7 cellular contexts compared by ENCODE assay signal in genomic region chr7:43856316-43856715, GRCh38.
"Had no signal": no experiment of that assay in that cellular context is flagged by ENCODE, and none has a peak within 500 bp of the region (broad histone marks: within the 10 kb centered on the region; RNA-seq: fewer than 3 reads in every experiment).

No MANE protein-coding gene starts in this region.

- H3K9me3 Mint-ChIP-seq: IgD-negative memory B cell had no signal

- DNase-seq: H9, KBM-7 had no signal

- H3K4me1 Mint-ChIP-seq: GM23338, H9, IgD-negative memory B cell had no signal

- H3K27ac Mint-ChIP-seq: GM23338, H9, IgD-negative memory B cell had no signal

- H3K4me2 ChIP-seq: GM23338 had no signal

- ATAC-seq: GM23338 had no signal

- H3K4me3 Mint-ChIP-seq: GM23338, H9, IgD-negative memory B cell had no signal

- H2AFZ ChIP-seq: GM23338 had no signal

- H3K27ac ChIP-seq: HL-60 had no signal

- H3K36me3 Mint-ChIP-seq: IgD-negative memory B cell had no signal

- H3K4me3 ChIP-seq: GM23338 had no signal

- FAIRE-seq: H1, H54 had no signal
